12 cellular contexts compared by ENCODE assay signal in the genomic region with DNA sequence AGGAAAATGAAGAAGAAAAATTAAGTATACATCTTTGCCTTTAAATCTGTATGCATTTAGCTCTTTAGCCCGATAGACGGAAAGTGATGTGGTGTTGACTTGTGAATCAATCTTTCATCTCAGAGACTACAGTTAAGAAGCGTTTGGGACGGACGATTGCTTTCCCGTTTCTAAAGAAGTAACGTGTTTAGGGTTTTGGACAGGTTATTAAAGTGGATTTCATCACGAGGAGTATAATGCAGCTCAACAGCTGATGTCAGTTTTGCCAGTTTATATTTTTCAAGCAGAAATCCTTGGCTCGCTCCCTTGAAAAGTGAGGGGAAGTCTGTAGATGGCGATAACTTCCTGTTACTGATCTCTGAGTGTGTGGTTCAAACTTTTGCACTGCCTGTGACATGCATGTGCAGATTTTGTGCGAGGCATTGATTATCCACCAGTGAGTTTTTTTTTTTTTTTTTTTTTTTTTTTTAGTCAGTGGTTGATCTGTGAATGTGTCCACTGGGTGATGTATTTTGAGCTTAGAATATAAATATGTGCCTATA. TPM values are rescaled to one million over a fixed set of nuclear protein-coding genes. Genes with fewer than 3 reads are reported as not detected.
A peak's percentile ranks its signal among the peaks of the same experiment; 100 is the strongest.
DNase-seq lines count a peak whose midpoint lies in the region; ATAC-seq and TF ChIP-seq lines count a peak whose summit lies in the region.
"Had no signal": no experiment of that assay in that cellular context is flagged by ENCODE, and none has a peak within 500 bp of the region (broad histone marks: within the 10 kb centered on the region; RNA-seq: fewer than 3 reads in every experiment).

No MANE protein-coding gene starts in this region.

- WGBS in smooth muscle cell (ENCODE audit: low lambda C conversion rate): 3% methylated on average over 11 of the region's 11 CpGs
- WGBS in adrenal gland, 4 donors: 0 to 2% (median 1%) methylated on average over 11 of the region's 11 CpGs

- H3K79me2 ChIP-seq in smooth muscle cell (ENCODE audit: low read depth): peaks cover 11% of the 10 kb centered on the region

- H3K4me1 ChIP-seq in smooth muscle cell (ENCODE audit: low read depth): peaks cover 3% of the 10 kb centered on the region
- peaks cover 3 to 5% of the 10 kb centered on the region in 2 donors for H3K4me1 ChIP-seq in adrenal gland (replicated peaks in 1 of 2)

- DNase-seq in NB4 (ENCODE audit: low read depth): peak; percentile 8
- DNase-seq in T-helper 17 cell: no peak
- DNase-seq in smooth muscle cell (lab: John Stamatoyannopoulos, UW; ENCODE audit: unreplicated experiment): no peak
- no peak for DNase-seq in adrenal gland
- no peak for DNase-seq in activated CD4-positive, alpha-beta T cell treated with anti-CD3 and anti-CD28 coated beads for 36 hours
- DNase-seq in activated T-helper 2 cell treated with anti-CD3 and anti-CD28 coated beads, Interferon-gamma antibody, Interleukin-2, Interleukin-4, amounts not matched to agents 10 μg/mL and 5 μg/mL and 100 μg/mL, durations not matched to agents 14 hours and 24 hours and 36 hours (ENCODE audit: low spot score): no peak
- DNase-seq: naive thymus-derived CD8-positive, alpha-beta T cell; SIG-M5 had no signal

- H3K27ac Mint-ChIP-seq in T-helper 17 cell: no peak overlapping the region
- H3K27ac Mint-ChIP-seq in activated CD4-positive, alpha-beta T cell treated with anti-CD3 and anti-CD28 coated beads for 36 hours: no peak overlapping the region
- H3K27ac Mint-ChIP-seq in activated T-helper 2 cell treated with anti-CD3 and anti-CD28 coated beads, Interferon-gamma antibody, Interleukin-2, Interleukin-4, amounts not matched to agents 10 μg/mL and 5 μg/mL and 100 μg/mL, durations not matched to agents 14 hours and 24 hours and 36 hours: no peak overlapping the region
- H3K27ac Mint-ChIP-seq: naive thymus-derived CD8-positive, alpha-beta T cell had no signal

- POLR2A ChIA-PET in activated CD4-positive, alpha-beta T cell treated with anti-CD3 and anti-CD28 coated beads for 36 hours (lab: Charles Lee): no interaction called here

- ATAC-seq in T-helper 17 cell (no peak), GM21576 (IDR thresholded peaks at IDR 0.05; ENCODE audit: unreplicated experiment) (no peak)
- no peak for ATAC-seq in activated CD4-positive, alpha-beta T cell treated with anti-CD3 and anti-CD28 coated beads for 36 hours
- ATAC-seq: GM12878; naive thymus-derived CD8-positive, alpha-beta T cell had no signal

- H3K27ac ChIP-seq in smooth muscle cell (ENCODE audit: low read depth): no peak overlapping the region
- peak overlapping the region in 1 of 5 donors; percentile 47 for H3K27ac ChIP-seq in adrenal gland
- H3K27ac ChIP-seq: thyroid gland had no signal

- CTCF ChIA-PET in activated CD4-positive, alpha-beta T cell treated with anti-CD3 and anti-CD28 coated beads for 36 hours (lab: Charles Lee): no interaction called here

- H3K36me3 ChIP-seq in smooth muscle cell (ENCODE audit: low read depth): no peaks in the 10 kb centered on the region
- no peaks in the 10 kb centered on the region for H3K36me3 ChIP-seq in adrenal gland (replicated peaks in 1 of 2)
- H3K36me3 ChIP-seq: thyroid gland had no signal

- H4K20me1 ChIP-seq in smooth muscle cell (ENCODE audit: low read depth): no peaks in the 10 kb centered on the region

- TF ChIP-seq POLR2A in NB4 (IDR thresholded peaks at IDR 0.05; ENCODE audit: extremely low read depth, insufficient read length) (no peak), adrenal gland (IDR thresholded peaks at IDR 0.05) (no peak)

- H3K4me3 ChIP-seq in NB4 (ENCODE audit: low read depth, low read length) (no peak overlapping the region), iPS-11a (ENCODE audit: low read depth, low read length) (peak overlapping the region; percentile 82), smooth muscle cell (peak overlapping the region; percentile 49), adrenal gland (peak overlapping the region in 2 of 4 donors; percentile 0 to 59)
- H3K4me3 ChIP-seq: GM12878 had no signal

- H2AFZ ChIP-seq in smooth muscle cell (ENCODE audit: low read depth): peak overlapping the region; percentile 82

- peaks cover 47% of the 10 kb centered on the region for H3K27me3 Mint-ChIP-seq in T-helper 17 cell
- H3K27me3 Mint-ChIP-seq in activated CD4-positive, alpha-beta T cell treated with anti-CD3 and anti-CD28 coated beads for 36 hours: peaks cover 35% of the 10 kb centered on the region
- H3K27me3 Mint-ChIP-seq in activated T-helper 2 cell treated with anti-CD3 and anti-CD28 coated beads, Interferon-gamma antibody, Interleukin-2, Interleukin-4, amounts not matched to agents 10 μg/mL and 5 μg/mL and 100 μg/mL, durations not matched to agents 14 hours and 24 hours and 36 hours (ENCODE audit: low read depth): peaks cover 34% of the 10 kb centered on the region

- H3K27me3 ChIP-seq in smooth muscle cell (ENCODE audit: low read depth) (peaks cover 14% of the 10 kb centered on the region), adrenal gland (peaks cover 18% of the 10 kb centered on the region)

- peak overlapping the region; percentile 88 for H3K4me2 ChIP-seq in smooth muscle cell

- intact Hi-C loops in adrenal gland (cut with DNase I): loop anchor here in 1 of 2 donors (10.0 kb wide), 1 partner anchor 632 kb away; no protein-coding TSS in a partner anchor
- intact Hi-C loops in activated CD4-positive, alpha-beta T cell treated with anti-CD3 and anti-CD28 coated beads for 36 hours (cut with DNase I, micrococcal nuclease): no loop called here
- intact Hi-C loops in activated T-helper 2 cell treated with anti-CD3 and anti-CD28 coated beads, Interferon-gamma antibody, Interleukin-2, Interleukin-4, amounts not matched to agents 10 μg/mL and 5 μg/mL and 100 μg/mL, durations not matched to agents 14 hours and 24 hours and 36 hours (cut with micrococcal nuclease): loop anchor here (5.0 kb wide), 1 partner anchor 575 kb away; no protein-coding TSS in a partner anchor

- no peaks in the 10 kb centered on the region for H3K9me3 Mint-ChIP-seq in activated CD4-positive, alpha-beta T cell treated with anti-CD3 and anti-CD28 coated beads for 36 hours (ENCODE audit: low read depth)
- H3K9me3 Mint-ChIP-seq in activated T-helper 2 cell treated with anti-CD3 and anti-CD28 coated beads, Interferon-gamma antibody, Interleukin-2, Interleukin-4, amounts not matched to agents 10 μg/mL and 5 μg/mL and 100 μg/mL, durations not matched to agents 14 hours and 24 hours and 36 hours: no peaks in the 10 kb centered on the region

- H3K9me3 ChIP-seq in T-helper 17 cell (ENCODE audit: control insufficient read depth, low read length, poor library complexity, severe bottlenecking) (no peaks in the 10 kb centered on the region), smooth muscle cell (replicated peaks; ENCODE audit: low read depth) (no peaks in the 10 kb centered on the region), adrenal gland (replicated peaks in 1 of 3) (no peaks in the 10 kb centered on the region)
- H3K9me3 ChIP-seq: thyroid gland had no signal

- peaks cover 12% of the 10 kb centered on the region for H3F3A ChIP-seq in smooth muscle cell (ENCODE audit: low read depth)

- peak overlapping the region; percentile 41 for H3K4me3 Mint-ChIP-seq in T-helper 17 cell
- H3K4me3 Mint-ChIP-seq in activated CD4-positive, alpha-beta T cell treated with anti-CD3 and anti-CD28 coated beads for 36 hours: no peak overlapping the region
- no peak overlapping the region for H3K4me3 Mint-ChIP-seq in activated T-helper 2 cell treated with anti-CD3 and anti-CD28 coated beads, Interferon-gamma antibody, Interleukin-2, Interleukin-4, amounts not matched to agents 10 μg/mL and 5 μg/mL and 100 μg/mL, durations not matched to agents 14 hours and 24 hours and 36 hours (ENCODE audit: low read depth)

- H3K36me3 Mint-ChIP-seq in T-helper 17 cell (ENCODE audit: low read depth): peaks cover 3% of the 10 kb centered on the region
- H3K36me3 Mint-ChIP-seq in activated CD4-positive, alpha-beta T cell treated with anti-CD3 and anti-CD28 coated beads for 36 hours (ENCODE audit: low read depth): no peaks in the 10 kb centered on the region
- H3K36me3 Mint-ChIP-seq in activated T-helper 2 cell treated with anti-CD3 and anti-CD28 coated beads, Interferon-gamma antibody, Interleukin-2, Interleukin-4, amounts not matched to agents 10 μg/mL and 5 μg/mL and 100 μg/mL, durations not matched to agents 14 hours and 24 hours and 36 hours (ENCODE audit: low read depth): peaks cover 3% of the 10 kb centered on the region

- TF ChIP-seq CTCF in NB4 (IDR thresholded peaks at IDR 0.05; ENCODE audit: low read depth, low read length): no peak
- no peak for TF ChIP-seq CTCF in smooth muscle cell (IDR thresholded peaks at IDR 0.05; ENCODE audit: borderline replicate concordance, insufficient read depth, poor library complexity, severe bottlenecking)
- peak in 1 of 6 experiments; percentile 13 for TF ChIP-seq CTCF in adrenal gland (IDR thresholded peaks at IDR 0.05)

- no peak overlapping the region for H3K9ac ChIP-seq in smooth muscle cell (ENCODE audit: low read depth)

- peaks cover 4% of the 10 kb centered on the region for H3K4me1 Mint-ChIP-seq in T-helper 17 cell
- peaks cover 4% of the 10 kb centered on the region for H3K4me1 Mint-ChIP-seq in activated CD4-positive, alpha-beta T cell treated with anti-CD3 and anti-CD28 coated beads for 36 hours
- H3K4me1 Mint-ChIP-seq in activated T-helper 2 cell treated with anti-CD3 and anti-CD28 coated beads, Interferon-gamma antibody, Interleukin-2, Interleukin-4, amounts not matched to agents 10 μg/mL and 5 μg/mL and 100 μg/mL, durations not matched to agents 14 hours and 24 hours and 36 hours (ENCODE audit: low read depth): peaks cover 3% of the 10 kb centered on the region

RNA-seq across cellular contexts. Expression of a gene that starts 1.1 kb away (rescaled TPM):
- total RNA-seq in T-helper 17 cell (not detected), smooth muscle cell (5.6 and 8.0 TPM in 2 replicates), adrenal gland (1 to 10 TPM in 7 of 8 donors, under 1 TPM in 1; 0.85 to 6.6 (median 3.2) TPM)
- polyA plus RNA-seq in smooth muscle cell (2.0 and 2.8 TPM in 2 replicates), adrenal gland (1 to 10 TPM; 1.3 to 4.0 (median 1.3) TPM)
- total RNA-seq in activated CD4-positive, alpha-beta T cell treated with anti-CD3 and anti-CD28 coated beads for 36 hours: not detected
- not detected in 2 replicates for total RNA-seq in activated T-helper 2 cell treated with anti-CD3 and anti-CD28 coated beads, Interferon-gamma antibody, Interleukin-2, Interleukin-4, amounts not matched to agents 10 μg/mL and 5 μg/mL and 100 μg/mL, durations not matched to agents 14 hours and 24 hours and 36 hours
- total RNA-seq: naive thymus-derived CD8-positive, alpha-beta T cell had no signal
- polyA plus RNA-seq: naive thymus-derived CD8-positive, alpha-beta T cell had no signal
